Comparison of ENCODE assay signal across 21 cellular contexts in the genomic region with DNA sequence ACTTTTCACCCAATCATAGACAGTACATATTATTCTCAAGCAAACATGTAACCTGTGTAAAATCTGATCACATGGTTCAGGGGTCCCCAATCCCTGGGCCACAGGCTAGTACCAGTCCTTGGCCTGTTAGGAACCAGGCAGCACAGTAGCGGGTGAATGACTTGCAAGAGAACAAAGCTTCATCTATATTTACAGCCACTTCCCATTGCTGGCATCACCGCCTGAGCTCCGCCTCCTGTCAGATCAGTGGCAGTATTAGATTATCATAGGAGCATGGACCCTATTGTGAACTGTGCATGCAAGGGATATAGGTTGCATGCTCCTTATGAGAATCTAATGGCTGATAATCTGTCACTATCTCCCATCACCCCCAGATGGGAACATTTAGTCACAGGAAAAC.
A peak's percentile ranks its signal among the peaks of the same experiment; 100 is the strongest.
DNase-seq lines count a peak whose midpoint lies in the region; TF ChIP-seq lines count a peak whose summit lies in the region.
"Had no signal": no experiment of that assay in that cellular context is flagged by ENCODE, and none has a peak within 500 bp of the region (broad histone marks: within the 10 kb centered on the region; RNA-seq: fewer than 3 reads in every experiment).

No MANE protein-coding gene starts in this region.

- TF ChIP-seq CTCF in WERI-Rb-1 (IDR thresholded peaks at IDR 0.05; ENCODE audit: low read depth, low read length) (no peak), chondrocyte (IDR thresholded peaks at IDR 0.05) (no peak)

- H3K4me3 ChIP-seq in HAP-1 (no peak overlapping the region), WERI-Rb-1 (ENCODE audit: low read depth, low read length) (no peak overlapping the region)
- H3K4me3 ChIP-seq: BLaER1 treated with 17β-estradiol and CSF1 and Interleukin-3, amounts not matched to agents 10 nM and 100 nM; GM23248; SJCRH30 had no signal

- H3K27me3 Mint-ChIP-seq in chondrocyte (ENCODE audit: low read depth) = no peaks in the 10 kb centered on the region
- H3K27me3 Mint-ChIP-seq: CD4-positive, alpha-beta T cell had no signal

- no peaks in the 10 kb centered on the region for H3K4me1 Mint-ChIP-seq in chondrocyte (ENCODE audit: low read depth)

- H3K9me3 ChIP-seq in HAP-1 = no peaks in the 10 kb centered on the region
- H3K9me3 ChIP-seq in WERI-Rb-1 (ENCODE audit: severe bottlenecking) = no peaks in the 10 kb centered on the region
- H3K9me3 ChIP-seq: BLaER1 treated with 17β-estradiol and CSF1 and Interleukin-3, amounts not matched to agents 10 nM and 100 nM; SJCRH30 had no signal

- DNase-seq in Ammon's horn (ENCODE audit: low spot score) = peak; percentile 62
- DNase-seq in SK-N-DZ (ENCODE audit: low spot score) = peak; percentile 80
- peak; percentile 17 to 37 for DNase-seq in hippocampal formation (lab: John Stamatoyannopoulos, UW)
- peak in 33 of 56 donors; percentile 0 to 56 (median 21) for DNase-seq in nucleus accumbens (lab: John Stamatoyannopoulos, UW)
- DNase-seq in epidermal melanocyte (ENCODE audit: insufficient read length, low spot score) = no peak
- DNase-seq in HAP-1 (ENCODE audit: low spot score in 2 of 2) = no peak
- no peak for DNase-seq in WERI-Rb-1
- DNase-seq in chondrocyte (ENCODE audit: low spot score) = no peak
- DNase-seq: CD4-positive, alpha-beta T cell; DMS53; GM23248; H7; IMR-90; KG1; MM.1S; NCI-H2029; NCI-H2227 treated with DMSO at 0.1 percent for 48 hours; NCI-H526 treated with DMSO at 0.1 percent for 48 hours; PC-3; SJCRH30 had no signal

- in situ Hi-C loops in HAP-1 (cut with MboI; ENCODE audit: low sequenced_read_pairs) = no loop called here

- H3K36me3 ChIP-seq in HAP-1 (replicated peaks) = no peaks in the 10 kb centered on the region
- H3K36me3 ChIP-seq in WERI-Rb-1 = no peaks in the 10 kb centered on the region
- H3K36me3 ChIP-seq: BLaER1 treated with 17β-estradiol and CSF1 and Interleukin-3, amounts not matched to agents 10 nM and 100 nM; SJCRH30 had no signal

- no peaks in the 10 kb centered on the region for H3K36me3 Mint-ChIP-seq in chondrocyte (ENCODE audit: low read depth)

- H3K4me1 ChIP-seq in HAP-1 = no peaks in the 10 kb centered on the region; the same call in none of the 2 replicates
- H3K4me1 ChIP-seq: BLaER1 treated with 17β-estradiol and CSF1 and Interleukin-3, amounts not matched to agents 10 nM and 100 nM; SJCRH30 had no signal

- H3K27me3 ChIP-seq in HAP-1 (ENCODE audit: low read depth) (no peaks in the 10 kb centered on the region), WERI-Rb-1 (ENCODE audit: insufficient read depth, low read depth, severe bottlenecking) (no peaks in the 10 kb centered on the region)
- H3K27me3 ChIP-seq: BLaER1 treated with 17β-estradiol and CSF1 and Interleukin-3, amounts not matched to agents 10 nM and 100 nM; SJCRH30 had no signal

- no peak overlapping the region for H3K27ac ChIP-seq in WERI-Rb-1
- H3K27ac ChIP-seq: BLaER1 treated with 17β-estradiol and CSF1 and Interleukin-3, amounts not matched to agents 10 nM and 100 nM; GM23248; SJCRH30 had no signal

- H3K9me3 Mint-ChIP-seq in chondrocyte (ENCODE audit: low read depth) = no peaks in the 10 kb centered on the region
- H3K9me3 Mint-ChIP-seq: CD4-positive, alpha-beta T cell had no signal

- no peak overlapping the region for H3K27ac Mint-ChIP-seq in chondrocyte (ENCODE audit: unreplicated experiment)
- H3K27ac Mint-ChIP-seq: CD4-positive, alpha-beta T cell had no signal

- no peak overlapping the region for H3K4me3 Mint-ChIP-seq in chondrocyte (ENCODE audit: unreplicated experiment)
- H3K4me3 Mint-ChIP-seq: CD4-positive, alpha-beta T cell had no signal

Comparison
In these comparisons a context has a peak if more than half of its experiments do, and no peak if none do; other contexts are left out.
1. DNase-seq: peak in Ammon's horn (single experiment), SK-N-DZ (single experiment), hippocampal formation (2 of 2) and nucleus accumbens (33 of 56); none in epidermal melanocyte (single experiment), HAP-1 (0 of 2), WERI-Rb-1 (single experiment) and chondrocyte (single experiment).